ENCODE assay signal across 14 cellular contexts in the genomic region with DNA sequence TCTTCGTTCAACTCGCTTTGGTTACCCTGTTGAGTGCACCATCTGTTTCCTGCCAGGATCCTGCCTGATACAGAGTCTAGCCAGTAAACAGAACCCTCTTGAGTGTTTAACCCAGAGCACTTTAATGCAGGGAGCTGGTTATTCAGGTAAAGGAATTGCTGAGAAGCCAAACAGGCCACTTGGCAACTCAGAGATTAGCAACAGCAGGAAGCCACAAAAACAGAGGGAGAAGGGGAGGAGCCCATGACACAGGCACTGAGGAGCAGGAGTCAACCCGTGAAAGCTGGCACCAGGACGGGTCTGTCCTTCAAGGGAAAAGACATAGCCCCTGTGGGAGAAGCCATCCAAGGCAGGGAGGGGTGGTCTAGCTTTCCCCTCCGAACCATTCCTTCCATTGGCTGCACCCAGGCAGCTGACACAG.
DNase-seq lines count a peak whose midpoint lies in the region; ATAC-seq and TF ChIP-seq lines count a peak whose summit lies in the region.
"Had no signal": no experiment of that assay in that cellular context is flagged by ENCODE, and none has a peak within 500 bp of the region (broad histone marks: within the 10 kb centered on the region; RNA-seq: fewer than 3 reads in every experiment).

No MANE protein-coding gene starts in this region.

- no peaks in the 10 kb centered on the region for H3K9me3 ChIP-seq in SK-N-SH
- H3K9me3 ChIP-seq: ascending aorta had no signal

- CTCF ChIA-PET in SK-N-SH (lab: Yijun Ruan, JAX): no interaction called here
- CTCF ChIA-PET in Calu3 (lab: Charles Lee): no interaction called here

- 16% methylated on average over 4 of the region's 5 CpGs for WGBS in SK-N-SH (ENCODE audit: low lambda C conversion rate)

- H3K9ac ChIP-seq in SK-N-SH: no peak overlapping the region

- TF ChIP-seq CTCF in SK-N-SH (IDR thresholded peaks at IDR 0.05): no peak
- TF ChIP-seq CTCF in Calu3 (IDR thresholded peaks at IDR 0.05; ENCODE audit: unreplicated experiment): no peak

- no peak overlapping the region for H3K27ac Mint-ChIP-seq in Calu3 (ENCODE audit: unreplicated experiment)
- H3K27ac Mint-ChIP-seq: activated T-cell treated with anti-CD3 and anti-CD28 coated beads, Interleukin-2, amount 50 U/mL, for 72 hours; IgD-negative memory B cell had no signal

- H4K20me1 ChIP-seq in SK-N-SH (ENCODE audit: insufficient read depth): no peaks in the 10 kb centered on the region

- no peak for TF ChIP-seq EP300 in SK-N-SH (IDR thresholded peaks at IDR 0.05; ENCODE audit: borderline replicate concordance in 1 of 2, low read depth in 1 of 2, low read length in 1 of 2)

- TF ChIP-seq RAD21 in SK-N-SH (IDR thresholded peaks at IDR 0.05; ENCODE audit: low read length): no peak

- no peaks in the 10 kb centered on the region for H3K9me3 Mint-ChIP-seq in Calu3 (ENCODE audit: low read depth, unreplicated experiment)
- H3K9me3 Mint-ChIP-seq: activated T-cell treated with anti-CD3 and anti-CD28 coated beads, Interleukin-2, amount 50 U/mL, for 72 hours had no signal

- DNase-seq in DMS53 treated with DMSO at 0.1 percent for 48 hours (lab: John Stamatoyannopoulos, UW; ENCODE audit: unreplicated experiment) (peak; percentile 78), NCI-H1092 (lab: John Stamatoyannopoulos, UW) (peak; percentile 13), SK-N-SH (no peak), iPS-NIHi11 (ENCODE audit: low spot score) (peak; percentile 15), kidney glomerular epithelial cell (lab: John Stamatoyannopoulos, UW) (no peak), Calu3 (no peak)
- DNase-seq: activated CD4-positive, alpha-beta T cell treated with anti-CD3 and anti-CD28 coated beads for 4 hours; activated T-cell treated with anti-CD3 and anti-CD28 coated beads, Interleukin-2, amount 50 U/mL, for 72 hours; NCI-H187 treated with DMSO at 0.1 percent for 48 hours; stimulated activated CD4-positive, alpha-beta T cell treated with anti-CD3 and anti-CD28 coated beads, Interleukin-2, amount 100 ng/mL, for 24 hours had no signal

- peaks cover 59% of the 10 kb centered on the region; the same call in 1 of the 2 replicates for H3K27me3 ChIP-seq in SK-N-SH (ENCODE audit: insufficient read depth)
- H3K27me3 ChIP-seq: ascending aorta had no signal

- H3K4me3 ChIP-seq in SK-N-SH (ENCODE audit: low read depth in 2 of 2, low read length in 1 of 2): no peak overlapping the region
- H3K4me3 ChIP-seq: ascending aorta had no signal

- 0 out of 2 replicates have a peak overlapping the region, but pooled peaks have one; percentile 31 for H2AFZ ChIP-seq in SK-N-SH (ENCODE audit: low read depth)

- no peaks in the 10 kb centered on the region for H3K36me3 Mint-ChIP-seq in Calu3 (ENCODE audit: insufficient read depth, unreplicated experiment)
- H3K36me3 Mint-ChIP-seq: IgD-negative memory B cell had no signal

- intact Hi-C loops in Calu3 (cut with micrococcal nuclease; ENCODE audit: unreplicated experiment): no loop called here

- ATAC-seq in HG02970 (IDR thresholded peaks at IDR 0.05; ENCODE audit: low FRiP score, unreplicated experiment) (no peak), HG03139 (IDR thresholded peaks at IDR 0.05; ENCODE audit: unreplicated experiment) (no peak)
- ATAC-seq: activated T-cell treated with anti-CD3 and anti-CD28 coated beads, Interleukin-2, amount 50 U/mL, for 72 hours had no signal

- no peak overlapping the region for H3K4me3 Mint-ChIP-seq in Calu3 (ENCODE audit: low read depth, unreplicated experiment)
- H3K4me3 Mint-ChIP-seq: activated T-cell treated with anti-CD3 and anti-CD28 coated beads, Interleukin-2, amount 50 U/mL, for 72 hours; IgD-negative memory B cell had no signal

- no peaks in the 10 kb centered on the region for H3K79me2 ChIP-seq in SK-N-SH (ENCODE audit: insufficient read depth)

- no peaks in the 10 kb centered on the region for H3K27me3 Mint-ChIP-seq in Calu3 (ENCODE audit: unreplicated experiment)

- BruUV-seq in Calu3 (replicated peaks; lab: Mats Ljungman, UMichigan): no TSS peak

- no peaks in the 10 kb centered on the region for H3F3A ChIP-seq in SK-N-SH (replicated peaks; ENCODE audit: insufficient read depth)

- POLR2A ChIA-PET in SK-N-SH (lab: Yijun Ruan, JAX): no interaction called here

- no peak overlapping the region for H3K4me2 ChIP-seq in SK-N-SH

- no peaks in the 10 kb centered on the region for H3K36me3 ChIP-seq in SK-N-SH (replicated peaks in 1 of 2; ENCODE audit: control insufficient read depth in 1 of 2, insufficient read depth in 2 of 2, low read length in 1 of 2)
- H3K36me3 ChIP-seq: ascending aorta had no signal

- H3K4me1 Mint-ChIP-seq in Calu3 (ENCODE audit: low read depth, unreplicated experiment): no peaks in the 10 kb centered on the region
- H3K4me1 Mint-ChIP-seq: IgD-negative memory B cell had no signal

- H3K27ac ChIP-seq in SK-N-SH (ENCODE audit: low read depth in 2 of 2, low read length in 1 of 2): no peak overlapping the region
- H3K27ac ChIP-seq: ascending aorta had no signal

- no peaks in the 10 kb centered on the region; a peak in 1 of 4 replicates for H3K4me1 ChIP-seq in SK-N-SH (ENCODE audit: control insufficient read depth in 1 of 2, insufficient read depth in 2 of 2, low read depth in 1 of 2, low read length in 1 of 2)
- H3K4me1 ChIP-seq: ascending aorta had no signal

- H3K9me2 ChIP-seq in SK-N-SH: no peaks in the 10 kb centered on the region

TF ChIP-seq in SK-N-SH, 30 proteins besides CTCF, POLR2A, EP300 and RAD21:
- TF ChIP-seq MEF2A (IDR thresholded peaks at IDR 0.05; ENCODE audit: borderline replicate concordance, low read depth) (no peak), SMC3 (IDR thresholded peaks at IDR 0.05; ENCODE audit: low read depth, low read length) (no peak), RFX5 (IDR thresholded peaks at IDR 0.05; ENCODE audit: low read length) (no peak), JUND (IDR thresholded peaks at IDR 0.05) (no peak), EZH2phosphoT487 (IDR thresholded peaks at IDR 0.05; ENCODE audit: borderline replicate concordance, low read depth) (no peak), GABPA (IDR thresholded peaks at IDR 0.05; ENCODE audit: low read depth) (no peak), GATA2 (CRISPR knock-in tag; IDR thresholded peaks at IDR 0.05) (no peak), MXI1 (IDR thresholded peaks at IDR 0.05; ENCODE audit: low read depth, low read length) (no peak), SIN3A (IDR thresholded peaks at IDR 0.05; ENCODE audit: borderline replicate concordance, low read depth, low read length) (no peak), TEAD4 (IDR thresholded peaks at IDR 0.05; ENCODE audit: borderline replicate concordance, insufficient read depth) (no peak), NFIC (IDR thresholded peaks at IDR 0.05; ENCODE audit: borderline replicate concordance) (no peak), RXRA (IDR thresholded peaks at IDR 0.05; ENCODE audit: borderline replicate concordance, low read depth) (no peak)
- TF ChIP-seq, protein P1, sequence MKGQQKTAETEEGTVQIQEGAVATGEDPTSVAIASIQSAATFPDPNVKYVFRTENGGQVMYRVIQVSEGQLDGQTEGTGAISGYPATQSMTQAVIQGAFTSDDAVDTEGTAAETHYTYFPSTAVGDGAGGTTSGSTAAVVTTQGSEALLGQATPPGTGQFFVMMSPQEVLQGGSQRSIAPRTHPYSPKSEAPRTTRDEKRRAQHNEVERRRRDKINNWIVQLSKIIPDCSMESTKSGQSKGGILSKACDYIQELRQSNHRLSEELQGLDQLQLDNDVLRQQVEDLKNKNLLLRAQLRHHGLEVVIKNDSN (IDR thresholded peaks at IDR 0.05; ENCODE audit: borderline replicate concordance, low read depth): no peak
- TF ChIP-seq, protein P2, sequence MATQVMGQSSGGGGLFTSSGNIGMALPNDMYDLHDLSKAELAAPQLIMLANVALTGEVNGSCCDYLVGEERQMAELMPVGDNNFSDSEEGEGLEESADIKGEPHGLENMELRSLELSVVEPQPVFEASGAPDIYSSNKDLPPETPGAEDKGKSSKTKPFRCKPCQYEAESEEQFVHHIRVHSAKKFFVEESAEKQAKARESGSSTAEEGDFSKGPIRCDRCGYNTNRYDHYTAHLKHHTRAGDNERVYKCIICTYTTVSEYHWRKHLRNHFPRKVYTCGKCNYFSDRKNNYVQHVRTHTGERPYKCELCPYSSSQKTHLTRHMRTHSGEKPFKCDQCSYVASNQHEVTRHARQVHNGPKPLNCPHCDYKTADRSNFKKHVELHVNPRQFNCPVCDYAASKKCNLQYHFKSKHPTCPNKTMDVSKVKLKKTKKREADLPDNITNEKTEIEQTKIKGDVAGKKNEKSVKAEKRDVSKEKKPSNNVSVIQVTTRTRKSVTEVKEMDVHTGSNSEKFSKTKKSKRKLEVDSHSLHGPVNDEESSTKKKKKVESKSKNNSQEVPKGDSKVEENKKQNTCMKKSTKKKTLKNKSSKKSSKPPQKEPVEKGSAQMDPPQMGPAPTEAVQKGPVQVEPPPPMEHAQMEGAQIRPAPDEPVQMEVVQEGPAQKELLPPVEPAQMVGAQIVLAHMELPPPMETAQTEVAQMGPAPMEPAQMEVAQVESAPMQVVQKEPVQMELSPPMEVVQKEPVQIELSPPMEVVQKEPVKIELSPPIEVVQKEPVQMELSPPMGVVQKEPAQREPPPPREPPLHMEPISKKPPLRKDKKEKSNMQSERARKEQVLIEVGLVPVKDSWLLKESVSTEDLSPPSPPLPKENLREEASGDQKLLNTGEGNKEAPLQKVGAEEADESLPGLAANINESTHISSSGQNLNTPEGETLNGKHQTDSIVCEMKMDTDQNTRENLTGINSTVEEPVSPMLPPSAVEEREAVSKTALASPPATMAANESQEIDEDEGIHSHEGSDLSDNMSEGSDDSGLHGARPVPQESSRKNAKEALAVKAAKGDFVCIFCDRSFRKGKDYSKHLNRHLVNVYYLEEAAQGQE (IDR thresholded peaks at IDR 0.05; ENCODE audit: low read depth, low read length): no peak
- TF ChIP-seq, protein P3, sequence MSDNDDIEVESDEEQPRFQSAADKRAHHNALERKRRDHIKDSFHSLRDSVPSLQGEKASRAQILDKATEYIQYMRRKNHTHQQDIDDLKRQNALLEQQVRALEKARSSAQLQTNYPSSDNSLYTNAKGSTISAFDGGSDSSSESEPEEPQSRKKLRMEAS (IDR thresholded peaks at IDR 0.05; ENCODE audit: low read depth): no peak

Comparison
In these comparisons a context has a peak if more than half of its experiments do, and no peak if none do; other contexts are left out.
1. DNase-seq: peak in DMS53 treated with DMSO at 0.1 percent for 48 hours (single experiment), NCI-H1092 (single experiment) and iPS-NIHi11 (single experiment); none in SK-N-SH (single experiment), kidney glomerular epithelial cell (single experiment) and Calu3 (single experiment).